ENCODE assay signal across 8 cellular contexts in genomic region chr12:92143280-92143679, GRCh38. TPM values are rescaled to one million over a fixed set of nuclear protein-coding genes. Genes with fewer than 3 reads are reported as not detected.
DNase-seq lines count a peak whose midpoint lies in the region; ATAC-seq and TF ChIP-seq lines count a peak whose summit lies in the region.

No MANE protein-coding gene starts in this region.

- 4 to 8% methylated on average over 2 of the region's 2 CpGs for WGBS in esophagus squamous epithelium, 2 donors
- 3% methylated on average over 2 of the region's 2 CpGs for WGBS in prostate gland

- intact Hi-C loops in esophagus squamous epithelium (cut with DNase I) (loop anchor here (5.0 to 10.0 kb wide), 2 partner anchors 331 to 432 kb away; no protein-coding TSS in a partner anchor), prostate gland (cut with DNase I) (loop anchor here (5.0 to 10.0 kb wide), 3 partner anchors 328 to 756 kb away; no protein-coding TSS in a partner anchor)

- no peak for DNase-seq in Peyer's patch
- no peak for DNase-seq in esophagus squamous epithelium (lab: John Stamatoyannopoulos, UW)
- DNase-seq in prostate gland (ENCODE audit: low spot score) = no peak

- H3K36me3 ChIP-seq in Peyer's patch = peaks cover 0 to 21% (median 0%) of the 10 kb centered on the region in 3 donors
- peaks cover 0 to 32% (median 2%) of the 10 kb centered on the region in 3 donors for H3K36me3 ChIP-seq in esophagus squamous epithelium
- H3K36me3 ChIP-seq in prostate gland = no peaks in the 10 kb centered on the region

- peaks cover 0 to 11% (median 0%) of the 10 kb centered on the region in 4 donors for H3K4me1 ChIP-seq in Peyer's patch
- H3K4me1 ChIP-seq in esophagus squamous epithelium = peaks cover 0 to 75% (median 3%) of the 10 kb centered on the region in 3 donors
- H3K4me1 ChIP-seq in prostate gland (replicated peaks) = no peaks in the 10 kb centered on the region

- peak overlapping the region; percentile 98 for H3K4me3 ChIP-seq in GM12875 (ENCODE audit: low read depth, low read length)
- peak overlapping the region; percentile 62 to 96 (median 88) for H3K4me3 ChIP-seq in Peyer's patch
- H3K4me3 ChIP-seq in esophagus squamous epithelium = peak overlapping the region; percentile 83 to 100 (median 94)
- H3K4me3 ChIP-seq in prostate gland = peak overlapping the region; percentile 77 to 100

- no peak for TF ChIP-seq POLR2A in Peyer's patch (IDR thresholded peaks at IDR 0.05)
- TF ChIP-seq POLR2A in esophagus squamous epithelium (IDR thresholded peaks at IDR 0.05) = peak in 1 of 4 donors; percentile 15
- no peak for TF ChIP-seq POLR2A in prostate gland (IDR thresholded peaks at IDR 0.05)

- peak overlapping the region; percentile 96 to 99 (median 98) for H3K27ac ChIP-seq in Peyer's patch
- peak overlapping the region; percentile 98 to 100 (median 100) for H3K27ac ChIP-seq in esophagus squamous epithelium
- H3K27ac ChIP-seq in prostate gland = peak overlapping the region; percentile 98 to 100

- ATAC-seq in GM21528 (IDR thresholded peaks at IDR 0.05; ENCODE audit: low FRiP score, unreplicated experiment) = no peak
- ATAC-seq in GM21723 (IDR thresholded peaks at IDR 0.05; ENCODE audit: unreplicated experiment) = no peak
- ATAC-seq in GM18907 (IDR thresholded peaks at IDR 0.05; ENCODE audit: unreplicated experiment) = no peak
- ATAC-seq in GM21367 (IDR thresholded peaks at IDR 0.05; ENCODE audit: unreplicated experiment) = no peak

- H3K9me3 ChIP-seq in Peyer's patch = no peaks in the 10 kb centered on the region
- H3K9me3 ChIP-seq in esophagus squamous epithelium = no peaks in the 10 kb centered on the region
- no peaks in the 10 kb centered on the region for H3K9me3 ChIP-seq in prostate gland

- no peak for TF ChIP-seq CTCF in GM12875 (IDR thresholded peaks at IDR 0.05; ENCODE audit: borderline replicate concordance, insufficient read depth, low read depth, low read length)
- TF ChIP-seq CTCF in Peyer's patch (IDR thresholded peaks at IDR 0.05) = no peak
- TF ChIP-seq CTCF in esophagus squamous epithelium (IDR thresholded peaks at IDR 0.05) = no peak
- no peak for TF ChIP-seq CTCF in prostate gland (IDR thresholded peaks at IDR 0.05)

- no peaks in the 10 kb centered on the region for H3K27me3 ChIP-seq in Peyer's patch
- no peaks in the 10 kb centered on the region for H3K27me3 ChIP-seq in esophagus squamous epithelium
- H3K27me3 ChIP-seq in prostate gland (replicated peaks; ENCODE audit: insufficient read depth) = no peaks in the 10 kb centered on the region

RNA-seq across cellular contexts. Expression of gene BTG1, which starts 2.4 kb away (rescaled TPM):
- total RNA-seq in Peyer's patch (100 to 1,000 TPM in 1 of 4 donors, 10 to 100 TPM in 3; 49.2 to 111 (median 69.2) TPM), esophagus squamous epithelium (10 to 100 TPM; 18.3 to 42.7 (median 35.3) TPM), prostate gland (10 to 100 TPM; 52.7 to 56.9 TPM)
